ENCODE assay signal across 1 cellular context in genomic region chr5:110784901-110785300, GRCh38.
TF ChIP-seq lines count a peak whose summit lies in the region.

No MANE protein-coding gene starts in this region.

TF ChIP-seq in IMR-90, 13 proteins besides CTCF, POLR2A, EP300 and RAD21:
- TF ChIP-seq CEBPB (IDR thresholded peaks at IDR 0.05; ENCODE audit: low read depth, low read length) (no peak), ELK1 (IDR thresholded peaks at IDR 0.05; ENCODE audit: borderline replicate concordance, low read depth, low read length) (no peak), BHLHE40 (IDR thresholded peaks at IDR 0.05; ENCODE audit: low read depth, low read length) (no peak), MAFK (IDR thresholded peaks at IDR 0.05; ENCODE audit: low read depth, low read length) (no peak), FOS (IDR thresholded peaks at IDR 0.05; ENCODE audit: low read depth, low read length) (no peak), CHD1 (IDR thresholded peaks at IDR 0.05; ENCODE audit: low read depth, low read length) (no peak), NFE2L2 (IDR thresholded peaks at IDR 0.05; ENCODE audit: low read depth, low read length) (no peak), RFX5 (IDR thresholded peaks at IDR 0.05; ENCODE audit: low read depth, low read length) (no peak), RCOR1 (IDR thresholded peaks at IDR 0.05; ENCODE audit: insufficient replicate concordance, low read length) (no peak), USF2 (IDR thresholded peaks at IDR 0.05; ENCODE audit: low read depth, low read length) (no peak), SMC3 (IDR thresholded peaks at IDR 0.05; ENCODE audit: low read depth, low read length) (no peak), MXI1 (IDR thresholded peaks at IDR 0.05; ENCODE audit: borderline replicate concordance, low read depth, low read length) (no peak), MAZ (IDR thresholded peaks at IDR 0.05; ENCODE audit: borderline replicate concordance, low read depth, low read length) (no peak)
